16 cellular contexts compared by ENCODE assay signal in the genomic region with DNA sequence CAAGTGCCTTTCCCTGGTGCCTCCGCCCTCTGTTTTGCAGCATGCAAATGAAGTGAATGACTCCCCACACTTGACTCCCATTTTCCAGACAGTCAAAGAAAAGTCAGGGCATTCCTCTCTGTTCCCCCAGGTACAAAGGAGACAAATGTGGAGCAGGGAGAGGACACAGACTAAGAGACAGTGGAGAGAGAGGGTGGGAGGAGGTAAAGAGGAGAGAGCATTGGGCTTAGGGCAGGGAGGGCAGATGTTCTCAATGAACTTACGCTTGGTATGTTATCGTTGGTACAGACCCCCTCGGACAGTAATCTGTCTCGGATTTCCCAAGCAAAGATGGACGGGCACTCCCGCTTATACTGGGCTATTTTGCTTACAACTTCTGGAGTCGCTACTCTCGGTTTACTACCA. TPM values are rescaled to one million over a fixed set of nuclear protein-coding genes. Genes with fewer than 3 reads are reported as not detected.
"Had no signal": no experiment of that assay in that cellular context is flagged by ENCODE, and none has a peak within 500 bp of the region (broad histone marks: within the 10 kb centered on the region; RNA-seq: fewer than 3 reads in every experiment).

No MANE protein-coding gene starts in this region.

- H3K27ac Mint-ChIP-seq: activated B cell treated with CpG ODN at 0.5 μM for 24 hours; activated naive CD8-positive, alpha-beta T cell treated with anti-CD3 and anti-CD28 coated beads, Interleukin-2, amount 10 ng/mL, durations not matched to agents 7 days and 5 days; mesothelial cell of epicardium; progenitor cell of endocrine pancreas; stimulated activated effector memory CD8-positive, alpha-beta T cell treated with anti-CD3 and anti-CD28 coated beads, Interleukin-12 subunit alpha, Interleukin-12 subunit beta, amount 100 ng/mL, for 72 hours had no signal

- DNase-seq: activated B cell treated with CpG ODN at 0.5 μM for 24 hours; activated CD4-positive, alpha-beta T cell treated with anti-CD3 and anti-CD28 coated beads, Interleukin-2, amount 10 ng/mL, durations not matched to agents 7 days and 5 days; activated effector memory CD4-positive, alpha-beta T cell treated with Interleukin-2 at 50 U/mL for 16 hours; activated naive CD8-positive, alpha-beta T cell treated with anti-CD3 and anti-CD28 coated beads, Interleukin-2, amount 10 ng/mL, durations not matched to agents 7 days and 5 days; activated T-cell treated with anti-CD3 and anti-CD28 coated beads for 4 hours; anterior cingulate cortex; nucleus accumbens; right lobe of liver; T-helper 2 cell; tibial artery had no signal

- H3K4me3 ChIP-seq: gastroesophageal sphincter, hepatocyte, right lobe of liver, tibial artery had no signal

- H3K4me3 Mint-ChIP-seq: activated B cell treated with CpG ODN at 0.5 μM for 24 hours; activated CD4-positive, alpha-beta T cell treated with anti-CD3 and anti-CD28 coated beads, Interleukin-2, amount 10 ng/mL, durations not matched to agents 7 days and 5 days; activated naive CD8-positive, alpha-beta T cell treated with anti-CD3 and anti-CD28 coated beads, Interleukin-2, amount 10 ng/mL, durations not matched to agents 7 days and 5 days; mesothelial cell of epicardium; stimulated activated effector memory CD8-positive, alpha-beta T cell treated with anti-CD3 and anti-CD28 coated beads, Interleukin-12 subunit alpha, Interleukin-12 subunit beta, amount 100 ng/mL, for 72 hours had no signal

- H3K36me3 Mint-ChIP-seq: mesothelial cell of epicardium had no signal

- H3K9me3 Mint-ChIP-seq: activated CD4-positive, alpha-beta T cell treated with anti-CD3 and anti-CD28 coated beads, Interleukin-2, amount 10 ng/mL, durations not matched to agents 7 days and 5 days; mesothelial cell of epicardium had no signal

- H3K27ac ChIP-seq: gastroesophageal sphincter, hepatocyte, right lobe of liver, tibial artery had no signal

- ATAC-seq: gastroesophageal sphincter; right lobe of liver; stimulated activated effector memory CD8-positive, alpha-beta T cell treated with anti-CD3 and anti-CD28 coated beads, Interleukin-12 subunit alpha, Interleukin-12 subunit beta, amount 100 ng/mL, for 72 hours had no signal

RNA-seq across cellular contexts. Expression of gene PAX6, which starts 9.8 kb away (rescaled TPM):
- total RNA-seq: activated B cell treated with CpG ODN at 0.5 μM for 24 hours; activated CD4-positive, alpha-beta T cell treated with anti-CD3 and anti-CD28 coated beads, Interleukin-2, amount 10 ng/mL, durations not matched to agents 7 days and 5 days; activated CD8-positive, alpha-beta memory T cell treated with anti-CD3 and anti-CD28 coated beads for 36 hours; activated naive CD8-positive, alpha-beta T cell treated with anti-CD3 and anti-CD28 coated beads, Interleukin-2, amount 10 ng/mL, durations not matched to agents 7 days and 5 days; mesothelial cell of epicardium; right lobe of liver had no signal
